Comparison of ENCODE assay signal across 22 cellular contexts in the genomic region with DNA sequence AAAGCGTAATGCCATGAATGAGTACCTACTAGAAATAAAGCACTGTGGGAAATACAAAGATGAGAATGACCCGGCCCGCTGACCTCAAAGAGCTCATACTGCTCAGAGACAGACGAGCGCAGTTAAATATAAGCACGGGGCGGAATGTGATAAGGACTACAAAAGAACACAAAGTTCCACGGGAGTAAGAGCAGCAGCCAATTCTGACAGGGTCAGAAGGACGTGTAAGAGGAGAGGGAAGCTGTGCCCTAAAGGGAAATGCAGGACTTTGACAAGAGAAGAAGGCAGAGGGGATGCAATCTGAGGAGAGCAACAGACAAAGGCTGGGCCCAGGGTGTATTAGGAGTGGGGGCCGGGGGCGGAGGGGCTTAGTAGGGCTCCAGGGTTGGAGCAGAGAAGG.
DNase-seq lines count a peak whose midpoint lies in the region; ATAC-seq and TF ChIP-seq lines count a peak whose summit lies in the region.
"Had no signal": no experiment of that assay in that cellular context is flagged by ENCODE, and none has a peak within 500 bp of the region (broad histone marks: within the 10 kb centered on the region; RNA-seq: fewer than 3 reads in every experiment).

No MANE protein-coding gene starts in this region.

- H3K27ac Mint-ChIP-seq in GM23338 (peak overlapping the region; percentile 29; the same call in 1 of the 2 replicates), progenitor cell of endocrine pancreas (peak overlapping the region; percentile 56)
- H3K27ac Mint-ChIP-seq: activated naive CD4-positive, alpha-beta T cell treated with anti-CD3 and anti-CD28 coated beads, Interleukin-2, amount 50 U/mL, for 72 hours; natural killer cell treated with Interleukin-12 subunit alpha and Interleukin-12 subunit beta and Interleukin-15 and Interleukin-18, amount 100 ng/mL, for 72 hours had no signal

- ATAC-seq in GM23338 (peak; percentile 38; the same call in 1 of the 3 replicates), right cardiac atrium (peak; percentile 92 to 93), GM18861 (IDR thresholded peaks at IDR 0.05; ENCODE audit: unreplicated experiment) (no peak)
- ATAC-seq: activated naive CD4-positive, alpha-beta T cell treated with anti-CD3 and anti-CD28 coated beads, Interleukin-2, amount 50 U/mL, for 72 hours; HCT116; left colon; natural killer cell treated with Interleukin-12 subunit alpha and Interleukin-12 subunit beta and Interleukin-15 and Interleukin-18, amount 100 ng/mL, for 72 hours had no signal

- H3K27me3 ChIP-seq in GM23338 (ENCODE audit: insufficient read depth), result no peaks in the 10 kb centered on the region
- no peaks in the 10 kb centered on the region for H3K27me3 ChIP-seq in right cardiac atrium (ENCODE audit: control insufficient read depth, insufficient read depth)
- H3K27me3 ChIP-seq: ascending aorta, BLaER1, dorsolateral prefrontal cortex had no signal

- WGBS in right cardiac atrium, result 53% methylated on average over 11 of the region's 11 CpGs

- H3K36me3 ChIP-seq in GM23338 (ENCODE audit: insufficient read depth), result no peaks in the 10 kb centered on the region; the same call in 1 of the 2 replicates
- H3K36me3 ChIP-seq: ascending aorta had no signal

- H2AFZ ChIP-seq in GM23338, result no peak overlapping the region

- no peaks in the 10 kb centered on the region for H3K4me1 ChIP-seq in GM23338 (ENCODE audit: insufficient read depth)
- H3K4me1 ChIP-seq in right cardiac atrium (ENCODE audit: control insufficient read depth, insufficient read depth, low read length), result peaks cover 3% of the 10 kb centered on the region
- H3K4me1 ChIP-seq: ascending aorta had no signal

- H3K4me1 Mint-ChIP-seq in GM23338 (no peaks in the 10 kb centered on the region; the same call in 2 of the 3 replicates), progenitor cell of endocrine pancreas (ENCODE audit: low read depth) (peaks cover 15% of the 10 kb centered on the region)

- H3F3A ChIP-seq in GM23338 (replicated peaks; ENCODE audit: low read depth), result no peaks in the 10 kb centered on the region

- no peak overlapping the region for H3K4me3 ChIP-seq in GM23338
- no peak overlapping the region for H3K4me3 ChIP-seq in choroid plexus epithelial cell (ENCODE audit: low read depth, low read length)
- no peak overlapping the region for H3K4me3 ChIP-seq in right cardiac atrium (ENCODE audit: low read length)
- H3K4me3 ChIP-seq: ascending aorta, BLaER1, dorsolateral prefrontal cortex had no signal

- H4K20me1 ChIP-seq in GM23338 (replicated peaks; ENCODE audit: insufficient read depth), result peaks cover 15% of the 10 kb centered on the region
- H4K20me1 ChIP-seq: BLaER1 had no signal

- H3K9me3 ChIP-seq in right cardiac atrium (ENCODE audit: control insufficient read depth, low read length), result no peaks in the 10 kb centered on the region
- H3K9me3 ChIP-seq: ascending aorta, BLaER1 had no signal

- intact Hi-C loops in right cardiac atrium (cut with DNase I), result no loop called here

- DNase-seq in GM23338 (ENCODE audit: low spot score), result no peak
- DNase-seq in choroid plexus epithelial cell (ENCODE audit: low read depth), result peak; percentile 24
- peak in 2 of 3 donors; percentile 31 to 64 for DNase-seq in right cardiac atrium
- no peak for DNase-seq in progenitor cell of endocrine pancreas (ENCODE audit: low spot score, unreplicated experiment)
- no peak for DNase-seq in NCI-H1417 treated with DMSO at 0.1 percent for 48 hours (lab: John Stamatoyannopoulos, UW)
- DNase-seq in activated T-cell treated with anti-CD3 and anti-CD28 coated beads for 4 hours, result no peak
- DNase-seq in DMS 273 (lab: John Stamatoyannopoulos, UW; ENCODE audit: unreplicated experiment), result no peak
- DNase-seq: activated CD4-positive, alpha-beta T cell treated with anti-CD3 and anti-CD28 coated beads, Interleukin-2, amount 50 U/mL, for 4 hours; activated CD4-positive, CD25-positive, alpha-beta regulatory T cell; central memory CD4-positive, alpha-beta T cell; dorsolateral prefrontal cortex; left colon; NCI-H2081; NCI-H446; posterior cingulate gyrus; T1000 had no signal

- no peaks in the 10 kb centered on the region; the same call in 1 of the 2 replicates for H3K79me2 ChIP-seq in GM23338 (replicated peaks; ENCODE audit: insufficient read depth)

- H3K9me3 Mint-ChIP-seq in GM23338 (peaks cover 7% of the 10 kb centered on the region), progenitor cell of endocrine pancreas (ENCODE audit: low read depth) (no peaks in the 10 kb centered on the region)
- H3K9me3 Mint-ChIP-seq: natural killer cell treated with Interleukin-12 subunit alpha and Interleukin-12 subunit beta and Interleukin-15 and Interleukin-18, amount 100 ng/mL, for 72 hours had no signal

- no peak overlapping the region for H3K4me2 ChIP-seq in GM23338
- H3K4me2 ChIP-seq: BLaER1 had no signal

- H3K27ac ChIP-seq in GM23338 (ENCODE audit: low read depth) (no peak overlapping the region), right cardiac atrium (ENCODE audit: low read length) (peak overlapping the region; percentile 79)
- H3K27ac ChIP-seq: ascending aorta, BLaER1, dorsolateral prefrontal cortex had no signal

- no peaks in the 10 kb centered on the region; the same call in 1 of the 2 replicates for H3K9me2 ChIP-seq in GM23338 (ENCODE audit: insufficient read depth)

- H3K27me3 Mint-ChIP-seq in GM23338 (ENCODE audit: insufficient read depth, low read depth, poor library complexity) (peaks cover 2% of the 10 kb centered on the region), progenitor cell of endocrine pancreas (no peaks in the 10 kb centered on the region)
- H3K27me3 Mint-ChIP-seq: natural killer cell treated with Interleukin-12 subunit alpha and Interleukin-12 subunit beta and Interleukin-15 and Interleukin-18, amount 100 ng/mL, for 72 hours had no signal

- H3K36me3 Mint-ChIP-seq in GM23338 (ENCODE audit: low read depth) (peaks cover 44% of the 10 kb centered on the region), progenitor cell of endocrine pancreas (ENCODE audit: insufficient read depth) (peaks cover 40% of the 10 kb centered on the region)
- H3K36me3 Mint-ChIP-seq: activated naive CD4-positive, alpha-beta T cell treated with anti-CD3 and anti-CD28 coated beads, Interleukin-2, amount 50 U/mL, for 72 hours; natural killer cell treated with Interleukin-12 subunit alpha and Interleukin-12 subunit beta and Interleukin-15 and Interleukin-18, amount 100 ng/mL, for 72 hours had no signal

- TF ChIP-seq CTCF in GM23338 (conservative IDR thresholded peaks at IDR 0.05; ENCODE audit: low read depth in 2 of 2) (no peak), choroid plexus epithelial cell (conservative IDR thresholded peaks at IDR 0.05; ENCODE audit: low read depth, low read length) (no peak), progenitor cell of endocrine pancreas (IDR thresholded peaks at IDR 0.05; ENCODE audit: unreplicated experiment) (no peak)

- H3K4me3 Mint-ChIP-seq in GM23338 (no peak overlapping the region), progenitor cell of endocrine pancreas (ENCODE audit: low read depth) (peak overlapping the region; percentile 3)
- H3K4me3 Mint-ChIP-seq: natural killer cell treated with Interleukin-12 subunit alpha and Interleukin-12 subunit beta and Interleukin-15 and Interleukin-18, amount 100 ng/mL, for 72 hours had no signal

TF ChIP-seq in GM23338, 12 proteins besides CTCF, POLR2A, EP300 and RAD21 (continues in another document):
- TF ChIP-seq ETS1 (IDR thresholded peaks at IDR 0.05), result no peak
- TF ChIP-seq EZH2phosphoT487 (IDR thresholded peaks at IDR 0.05; ENCODE audit: unreplicated experiment), result no peak
- TF ChIP-seq STAT1 (IDR thresholded peaks at IDR 0.05; ENCODE audit: unreplicated experiment), result no peak
- TF ChIP-seq JUNB (IDR thresholded peaks at IDR 0.05; ENCODE audit: unreplicated experiment), result no peak

Comparison
In these comparisons a context has a peak if more than half of its experiments do, and no peak if none do; other contexts are left out.
1. DNase-seq: peak in choroid plexus epithelial cell (single experiment) and right cardiac atrium (2 of 3); none in GM23338 (single experiment), progenitor cell of endocrine pancreas (single experiment), NCI-H1417 treated with DMSO at 0.1 percent for 48 hours (single experiment), activated T-cell treated with anti-CD3 and anti-CD28 coated beads for 4 hours (single experiment) and DMS 273 (single experiment).